In genomic region chr10:91381562-91381923, GRCh38 we compare ENCODE assay signal across 16 cellular contexts. TPM values are rescaled to one million over a fixed set of nuclear protein-coding genes. Genes with fewer than 3 reads are reported as not detected.
DNase-seq lines count a peak whose midpoint lies in the region; ATAC-seq and TF ChIP-seq lines count a peak whose summit lies in the region.
"Had no signal": no experiment of that assay in that cellular context is flagged by ENCODE, and none has a peak within 500 bp of the region (broad histone marks: within the 10 kb centered on the region; RNA-seq: fewer than 3 reads in every experiment).

No MANE protein-coding gene starts in this region.

- H4K20me1 ChIP-seq in DND-41 (ENCODE audit: insufficient read depth, low read length): no peaks in the 10 kb centered on the region

- in situ Hi-C loops in astrocyte of the spinal cord (cut with HindIII; ENCODE audit: low sequenced_read_pairs): no loop called here
- in situ Hi-C loops in KBM-7 (cut with MboI; ENCODE audit: low pct_unique_long_range_greater_than_20kb, low sequenced_read_pairs): no loop called here

- H2AFZ ChIP-seq in DND-41 (ENCODE audit: low read depth, low read length): no peak overlapping the region

- peak overlapping the region; percentile 44; the same call in 1 of the 2 replicates for H3K4me2 ChIP-seq in DND-41 (ENCODE audit: insufficient read depth, low read length)

- TF ChIP-seq CTCF in DND-41 (IDR thresholded peaks at IDR 0.05; ENCODE audit: borderline replicate concordance, extremely low read depth, low read length, poor library complexity, severe bottlenecking) (no peak), astrocyte of the spinal cord (IDR thresholded peaks at IDR 0.05; ENCODE audit: low read depth, low read length) (no peak), right atrium auricular region (IDR thresholded peaks at IDR 0.05) (no peak), prostate gland (IDR thresholded peaks at IDR 0.05) (no peak)

- TF ChIP-seq POLR2A in prostate gland (IDR thresholded peaks at IDR 0.05): no peak

- no peaks in the 10 kb centered on the region for H3K79me2 ChIP-seq in DND-41 (ENCODE audit: insufficient read depth, low read length)

- H3K27ac ChIP-seq in DND-41 (ENCODE audit: low read length): no peak overlapping the region
- H3K27ac ChIP-seq in right atrium auricular region: peak overlapping the region; percentile 59 to 67
- no peak overlapping the region for H3K27ac ChIP-seq in prostate gland
- H3K27ac ChIP-seq: coronary artery, left lung, vagina had no signal

- 21% methylated on average over 5 of the region's 5 CpGs for WGBS in prostate gland

- H3K4me3 ChIP-seq in DND-41 (ENCODE audit: low read depth in 1 of 2, low read length in 2 of 2) (no peak overlapping the region), astrocyte of the spinal cord (ENCODE audit: low read depth, low read length) (no peak overlapping the region), right atrium auricular region (peak overlapping the region in 1 of 2 donors; percentile 19), prostate gland (no peak overlapping the region)
- H3K4me3 ChIP-seq: coronary artery, left lung, vagina had no signal

- H3K9me3 ChIP-seq in DND-41 (ENCODE audit: insufficient read depth, low read length, severe bottlenecking) (peaks cover 6% of the 10 kb centered on the region), right atrium auricular region (peaks cover 0 to 5% of the 10 kb centered on the region in 2 donors), prostate gland (no peaks in the 10 kb centered on the region)
- H3K9me3 ChIP-seq: vagina had no signal

- peak; percentile 12 for DNase-seq in DND-41
- DNase-seq in astrocyte of the spinal cord (ENCODE audit: low read depth, low spot score): peak; percentile 30
- DNase-seq in right atrium auricular region (ENCODE audit: low spot score): no peak
- DNase-seq in prostate gland (ENCODE audit: low spot score): peak; percentile 39
- DNase-seq in NK-92 treated with Interleukin-12 subunit alpha and Interleukin-12 subunit beta, amount 100 ng/mL, for 24 hours (lab: John Stamatoyannopoulos, UW): no peak
- no peak for DNase-seq in HuH-7 (ENCODE audit: low spot score)
- no peak for DNase-seq in KBM-7
- DNase-seq in NCI-H526 treated with DMSO at 0.1 percent for 48 hours (lab: John Stamatoyannopoulos, UW): no peak
- DNase-seq: activated CD4-positive, alpha-beta T cell treated with anti-CD3 and anti-CD28 coated beads, Interleukin-2, amount 50 U/mL, for 48 hours; HCEC 1CT; natural killer cell; SIG-M5; stimulated activated naive CD8-positive, alpha-beta T cell treated with anti-CD3 and anti-CD28 coated beads, Interleukin-15, Interleukin-2, amounts not matched to agents 100 U/mL and 50 U/mL, for 24 hours had no signal

- intact Hi-C loops in prostate gland (cut with DNase I): loop anchor here (5.0 kb wide), 1 partner anchor 426 kb away; no protein-coding TSS in a partner anchor

- H3K27me3 ChIP-seq in DND-41 (ENCODE audit: insufficient read depth, low read length, poor library complexity) (peaks cover 7% of the 10 kb centered on the region), right atrium auricular region (no peaks in the 10 kb centered on the region), prostate gland (replicated peaks; ENCODE audit: insufficient read depth) (peaks cover 2% of the 10 kb centered on the region)
- H3K27me3 ChIP-seq: left lung, vagina had no signal

- H3K36me3 ChIP-seq in DND-41 (ENCODE audit: insufficient read depth, low read length) (no peaks in the 10 kb centered on the region), right atrium auricular region (no peaks in the 10 kb centered on the region), prostate gland (no peaks in the 10 kb centered on the region)
- H3K36me3 ChIP-seq: left lung, vagina had no signal

- peaks cover 39% of the 10 kb centered on the region for H3K4me1 ChIP-seq in DND-41 (ENCODE audit: insufficient read depth, low read length)
- peaks cover 0 to 12% of the 10 kb centered on the region in 2 donors for H3K4me1 ChIP-seq in right atrium auricular region
- no peaks in the 10 kb centered on the region for H3K4me1 ChIP-seq in prostate gland (replicated peaks)
- H3K4me1 ChIP-seq: left lung, vagina had no signal

- ATAC-seq in DND-41 (ENCODE audit: insufficient read depth, low read depth): peak; percentile 4; the same call in 2 of the 3 replicates
- ATAC-seq: natural killer cell; stimulated activated naive CD8-positive, alpha-beta T cell treated with anti-CD3 and anti-CD28 coated beads, Interleukin-15, Interleukin-2, amounts not matched to agents 100 U/mL and 50 U/mL, for 24 hours had no signal

- H3K9ac ChIP-seq in DND-41 (ENCODE audit: low read depth, low read length): no peak overlapping the region

RNA-seq across cellular contexts. Expression of gene HECTD2, which starts 28.6 kb away (rescaled TPM):
- total RNA-seq in right atrium auricular region (1 to 10 TPM; 6.9 TPM), prostate gland (10 to 100 TPM; 18.7 to 22.8 TPM)

Comparison
In these comparisons a context has a peak if more than half of its experiments do, and no peak if none do; other contexts are left out.
1. DNase-seq: peak in DND-41 (single experiment), astrocyte of the spinal cord (single experiment) and prostate gland (single experiment); none in right atrium auricular region (single experiment), NK-92 treated with Interleukin-12 subunit alpha and Interleukin-12 subunit beta, amount 100 ng/mL, for 24 hours (single experiment), HuH-7 (single experiment), KBM-7 (single experiment) and NCI-H526 treated with DMSO at 0.1 percent for 48 hours (single experiment).
2. H3K27ac ChIP-seq: peak in right atrium auricular region (2 of 2); none in DND-41 (single experiment) and prostate gland (0 of 2).